9 cellular contexts compared by ENCODE assay signal in genomic region chr3:56706629-56707028, GRCh38.
"Had no signal": no experiment of that assay in that cellular context is flagged by ENCODE, and none has a peak within 500 bp of the region (broad histone marks: within the 10 kb centered on the region; RNA-seq: fewer than 3 reads in every experiment).

No MANE protein-coding gene starts in this region.

- DNase-seq: GM23248, GOT3, H7, H9, HCEC 1CT, HFFc6 had no signal

- H3K4me1 Mint-ChIP-seq: GM23338, H9 had no signal

- H2AFZ ChIP-seq: GM23248, GM23338 had no signal

- H3K4me1 ChIP-seq: HAP-1 had no signal

- H3K9me3 ChIP-seq: HAP-1 had no signal

- H3K4me2 ChIP-seq: GM23338 had no signal

- ATAC-seq: GM23338, HCT116 had no signal

- H3K9me3 Mint-ChIP-seq: GM23338, H9, HFFc6 had no signal

- H3K4me3 Mint-ChIP-seq: GM23338, H9, HFFc6 had no signal

- H3K4me3 ChIP-seq: GM23248, GM23338, HAP-1 had no signal

- H3K27ac Mint-ChIP-seq: GM23338, H9, HFFc6 had no signal

- H3K36me3 ChIP-seq: HAP-1 had no signal

- H3K27ac ChIP-seq: GM23248 had no signal
